ENCODE assay signal across 23 cellular contexts in the genomic region with DNA sequence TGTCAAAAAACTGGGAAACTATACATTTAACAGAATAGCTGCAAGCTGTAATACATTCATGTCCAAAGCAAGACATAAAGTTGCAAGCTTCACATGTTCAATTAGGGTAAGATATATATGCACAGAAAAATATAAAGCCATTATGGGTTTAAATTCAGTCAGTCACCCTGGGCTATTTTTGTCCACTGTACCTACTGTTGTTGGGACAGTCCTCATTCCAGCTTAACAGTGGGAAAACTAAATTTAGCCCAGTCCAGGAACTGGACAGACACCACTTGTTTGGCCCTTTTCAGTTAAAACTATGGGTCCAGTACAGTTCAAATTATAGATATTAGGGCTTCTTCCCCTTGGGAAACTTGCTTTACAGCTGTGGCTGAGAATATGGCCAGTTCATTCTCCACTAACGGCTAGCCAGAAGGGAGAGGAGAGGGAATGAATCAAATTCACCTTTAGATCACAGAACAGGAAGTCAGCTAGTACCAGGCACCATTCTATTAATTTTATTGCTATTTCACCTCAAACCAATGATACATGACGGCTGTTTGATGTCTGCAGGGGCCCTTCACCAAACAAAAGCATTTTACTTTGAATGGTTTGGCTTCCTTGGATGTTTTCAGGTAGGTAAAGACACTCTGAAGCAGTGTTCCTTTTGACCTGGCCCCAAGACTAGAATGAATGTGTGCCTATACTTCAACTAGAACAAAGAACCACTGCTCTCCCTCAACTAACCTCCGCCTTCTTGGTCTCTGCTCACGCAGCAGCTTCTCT. TPM values are rescaled to one million over a fixed set of nuclear protein-coding genes. Genes with fewer than 3 reads are reported as not detected.
"Had no signal": no experiment of that assay in that cellular context is flagged by ENCODE, and none has a peak within 500 bp of the region (broad histone marks: within the 10 kb centered on the region; RNA-seq: fewer than 3 reads in every experiment).

No MANE protein-coding gene starts in this region.

- H3K4me1 ChIP-seq: Peyer's patch had no signal

- H3K27ac ChIP-seq: Peyer's patch, RWPE1 had no signal

- ATAC-seq: activated CD8-positive, alpha-beta memory T cell treated with anti-CD3 and anti-CD28 coated beads, Interleukin-2, amount 10 ng/mL, durations not matched to agents 7 days and 5 days; T-helper 17 cell had no signal

- H3K9me3 Mint-ChIP-seq: activated B cell treated with CpG ODN at 0.5 μM for 24 hours; activated CD4-positive, alpha-beta T cell treated with anti-CD3 and anti-CD28 coated beads, Interleukin-2, amount 10 ng/mL, durations not matched to agents 24 days and 14 days; activated naive CD4-positive, alpha-beta T cell treated with anti-CD3 and anti-CD28 coated beads, Interleukin-2, amount 50 U/mL, for 24 hours; activated T-cell treated with anti-CD3 and anti-CD28 coated beads, Interleukin-2, amount 50 U/mL, for 24 hours; activated T-helper 1 cell treated with anti-CD3 and anti-CD28 coated beads, Interleukin-12 subunit alpha, Interleukin-12 subunit beta, Interleukin-2, Interleukin-4 antibody, amounts not matched to agents 30 ng/mL and 10 ng/mL and 1 ng/mL, durations not matched to agents 14 hours and 24 hours and 36 hours had no signal

- H3K4me1 Mint-ChIP-seq: activated CD4-positive, alpha-beta T cell treated with anti-CD3 and anti-CD28 coated beads, Interleukin-2, amount 10 ng/mL, durations not matched to agents 24 days and 14 days; activated CD8-positive, alpha-beta memory T cell treated with anti-CD3 and anti-CD28 coated beads, Interleukin-2, amount 10 ng/mL, durations not matched to agents 7 days and 5 days; activated naive CD4-positive, alpha-beta T cell treated with anti-CD3 and anti-CD28 coated beads, Interleukin-2, amount 50 U/mL, for 24 hours; T-helper 17 cell had no signal

- H3K4me3 ChIP-seq: Peyer's patch had no signal

- H3K27ac Mint-ChIP-seq: activated B cell treated with CpG ODN at 0.5 μM for 24 hours; activated CD4-positive, alpha-beta T cell treated with anti-CD3 and anti-CD28 coated beads, Interleukin-2, amount 10 ng/mL, durations not matched to agents 24 days and 14 days; activated CD8-positive, alpha-beta memory T cell treated with anti-CD3 and anti-CD28 coated beads, Interleukin-2, amount 10 ng/mL, durations not matched to agents 7 days and 5 days; activated naive CD4-positive, alpha-beta T cell treated with anti-CD3 and anti-CD28 coated beads, Interleukin-2, amount 50 U/mL, for 24 hours; activated T-cell treated with anti-CD3 and anti-CD28 coated beads, Interleukin-2, amount 50 U/mL, for 24 hours; activated T-helper 1 cell treated with anti-CD3 and anti-CD28 coated beads, Interleukin-12 subunit alpha, Interleukin-12 subunit beta, Interleukin-2, Interleukin-4 antibody, amounts not matched to agents 30 ng/mL and 10 ng/mL and 1 ng/mL, durations not matched to agents 14 hours and 24 hours and 36 hours; T-helper 17 cell had no signal

- DNase-seq: activated B cell treated with CpG ODN at 0.5 μM for 24 hours; activated CD4-positive, alpha-beta T cell treated with anti-CD3 and anti-CD28 coated beads for 1 hour; activated CD4-positive, alpha-beta T cell treated with anti-CD3 and anti-CD28 coated beads, Interleukin-2, amount 10 ng/mL, durations not matched to agents 24 days and 14 days; activated CD4-positive, alpha-beta T cell treated with anti-CD3 and anti-CD28 coated beads, Interleukin-2, amount 50 U/mL, for 48 hours; activated CD8-positive, alpha-beta memory T cell treated with anti-CD3 and anti-CD28 coated beads, Interleukin-2, amount 10 ng/mL, durations not matched to agents 7 days and 5 days; activated effector memory CD4-positive, alpha-beta T cell treated with Interleukin-2 at 50 U/mL for 16 hours; activated naive CD4-positive, alpha-beta T cell; activated T-cell treated with anti-CD3 and anti-CD28 coated beads, Interleukin-2, amount 50 U/mL, for 24 hours; aorta; Karpas-422; NCI-H1048; NCI-H146; NCI-H187 treated with DMSO at 0.1 percent for 48 hours; NCI-H2081 treated with DMSO at 0.1 percent for 48 hours; NCI-H446; NCI-H524; Peyer's patch; SHP77 treated with DMSO at 0.1 percent for 48 hours; T-helper 17 cell; T-helper 9 cell had no signal

- H3K4me3 Mint-ChIP-seq: activated B cell treated with CpG ODN at 0.5 μM for 24 hours; activated CD4-positive, alpha-beta T cell treated with anti-CD3 and anti-CD28 coated beads, Interleukin-2, amount 10 ng/mL, durations not matched to agents 24 days and 14 days; activated CD8-positive, alpha-beta memory T cell treated with anti-CD3 and anti-CD28 coated beads, Interleukin-2, amount 10 ng/mL, durations not matched to agents 7 days and 5 days; activated naive CD4-positive, alpha-beta T cell treated with anti-CD3 and anti-CD28 coated beads, Interleukin-2, amount 50 U/mL, for 24 hours; activated T-cell treated with anti-CD3 and anti-CD28 coated beads, Interleukin-2, amount 50 U/mL, for 24 hours; activated T-helper 1 cell treated with anti-CD3 and anti-CD28 coated beads, Interleukin-12 subunit alpha, Interleukin-12 subunit beta, Interleukin-2, Interleukin-4 antibody, amounts not matched to agents 30 ng/mL and 10 ng/mL and 1 ng/mL, durations not matched to agents 14 hours and 24 hours and 36 hours; T-helper 17 cell had no signal

- H3K36me3 ChIP-seq: Peyer's patch had no signal

- H3K27me3 ChIP-seq: Peyer's patch had no signal

- H3K9me3 ChIP-seq: Peyer's patch had no signal

- H3K27me3 Mint-ChIP-seq: activated B cell treated with CpG ODN at 0.5 μM for 24 hours; activated CD4-positive, alpha-beta T cell treated with anti-CD3 and anti-CD28 coated beads, Interleukin-2, amount 10 ng/mL, durations not matched to agents 24 days and 14 days; activated CD8-positive, alpha-beta memory T cell treated with anti-CD3 and anti-CD28 coated beads, Interleukin-2, amount 10 ng/mL, durations not matched to agents 7 days and 5 days; activated naive CD4-positive, alpha-beta T cell treated with anti-CD3 and anti-CD28 coated beads, Interleukin-2, amount 50 U/mL, for 24 hours; activated T-cell treated with anti-CD3 and anti-CD28 coated beads, Interleukin-2, amount 50 U/mL, for 24 hours; T-helper 17 cell had no signal

RNA-seq across cellular contexts. Expression of gene ZNF280B, which starts 22.2 kb away (rescaled TPM):
- polyA plus RNA-seq: aorta had no signal

RNA-seq across cellular contexts. Expression of gene ZNF280A, which starts 33.8 kb away (rescaled TPM):
- total RNA-seq: activated B cell treated with CpG ODN at 0.5 μM for 24 hours; activated CD4-positive, alpha-beta T cell treated with anti-CD3 and anti-CD28 coated beads, Interleukin-2, amount 10 ng/mL, durations not matched to agents 24 days and 14 days; activated CD8-positive, alpha-beta memory T cell treated with anti-CD3 and anti-CD28 coated beads, Interleukin-2, amount 10 ng/mL, durations not matched to agents 7 days and 5 days; activated T-helper 1 cell treated with anti-CD3 and anti-CD28 coated beads, Interleukin-12 subunit alpha, Interleukin-12 subunit beta, Interleukin-2, Interleukin-4 antibody, amounts not matched to agents 30 ng/mL and 10 ng/mL and 1 ng/mL, durations not matched to agents 14 hours and 24 hours and 36 hours; aorta; Peyer's patch; T-helper 17 cell had no signal
- polyA plus RNA-seq: aorta had no signal
